Comparison of ENCODE assay signal across 8 cellular contexts in the genomic region with DNA sequence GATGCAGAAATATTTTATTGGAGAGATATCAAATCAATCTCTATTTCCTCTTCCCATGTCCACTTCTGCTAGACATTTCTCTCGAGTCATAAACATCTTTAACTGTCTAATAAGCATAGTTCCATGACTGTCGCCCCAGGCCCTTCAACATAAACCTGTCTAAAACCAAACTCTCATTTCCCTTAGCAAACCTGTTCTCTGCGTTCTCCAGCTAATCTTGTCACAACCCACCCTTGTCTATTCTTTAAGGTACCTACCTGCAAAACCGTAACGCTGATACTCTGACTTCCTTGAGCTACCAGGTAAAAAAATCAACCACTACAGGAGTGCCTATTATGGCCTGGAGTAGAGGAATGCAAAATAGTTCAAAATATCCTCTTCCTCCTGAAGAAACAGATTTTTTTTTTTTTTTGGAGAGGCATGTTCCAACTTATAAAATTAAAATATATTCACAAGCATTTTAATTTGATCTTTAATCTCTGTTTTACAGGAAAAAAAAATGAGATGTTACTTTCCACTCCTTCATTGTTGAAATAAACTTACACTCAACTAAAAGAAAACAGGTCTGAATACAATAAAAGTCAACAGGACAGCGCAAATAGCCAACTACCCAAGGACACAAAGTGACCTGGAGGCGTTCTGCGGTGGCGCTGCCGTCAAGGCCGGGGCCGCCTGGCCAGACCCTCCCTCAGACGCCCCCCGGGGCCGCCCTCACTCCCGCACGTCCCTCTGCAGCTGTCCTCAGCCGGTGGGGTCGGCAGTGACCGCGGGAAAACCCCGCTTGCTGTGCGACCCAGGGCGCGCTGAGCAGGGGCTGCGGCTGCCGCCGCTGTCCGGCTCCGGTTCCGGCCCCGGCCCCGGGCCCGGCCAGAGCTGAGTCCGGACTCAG. TPM values are rescaled to one million over a fixed set of nuclear protein-coding genes. Genes with fewer than 3 reads are reported as not detected.
DNase-seq lines count a peak whose midpoint lies in the region; ATAC-seq and TF ChIP-seq lines count a peak whose summit lies in the region.

No MANE protein-coding gene starts in this region.

- H3K27ac ChIP-seq in AG04450 (ENCODE audit: low read depth, low read length) (peak overlapping the region; percentile 59), left lung (peak overlapping the region; percentile 92 to 96), thoracic aorta (peak overlapping the region; percentile 80 to 89)

- no peaks in the 10 kb centered on the region for H3K36me3 ChIP-seq in left lung
- H3K36me3 ChIP-seq in thoracic aorta = no peaks in the 10 kb centered on the region

- intact Hi-C loops in left lung (cut with DNase I) = no loop called here

- H3K4me3 ChIP-seq in AG04450 (ENCODE audit: low read depth, low read length) (peak overlapping the region; percentile 85), cardiac fibroblast (replicated peaks in 1 of 2; ENCODE audit: low read depth in 2 of 2, low read length in 2 of 2) (peak overlapping the region; percentile 85 to 90), left lung (peak overlapping the region; percentile 80 to 85), thoracic aorta (peak overlapping the region; percentile 87)

- H3K4me1 ChIP-seq in left lung (peaks cover 0 to 46% of the 10 kb centered on the region in 2 donors), thoracic aorta (ENCODE audit: control insufficient read depth in 1 of 2, low read depth in 2 of 2) (peaks cover 13 to 28% of the 10 kb centered on the region in 2 donors)

- POLR2A ChIA-PET in AG04450 (lab: Yijun Ruan, JAX) = no interaction called here

- CTCF ChIA-PET in AG04450 (lab: Charles Lee) = interaction anchor here (1.0 kb wide), 1 partner anchor 11 kb away, joined by 5 read pairs; no protein-coding TSS in a partner anchor

- ATAC-seq in GM18502 (IDR thresholded peaks at IDR 0.05; ENCODE audit: poor library complexity, unreplicated experiment) (peak; percentile 23), HG02870 (IDR thresholded peaks at IDR 0.05; ENCODE audit: unreplicated experiment) (peak; percentile 13), left lung (peak; percentile 27), thoracic aorta (ENCODE audit: insufficient number of reproducible peaks, low FRiP score, low read depth) (no peak)

- H3K27me3 ChIP-seq in AG04450 (ENCODE audit: control insufficient read depth, insufficient read depth, low read length) = no peaks in the 10 kb centered on the region
- no peaks in the 10 kb centered on the region for H3K27me3 ChIP-seq in left lung
- no peaks in the 10 kb centered on the region for H3K27me3 ChIP-seq in thoracic aorta (replicated peaks; ENCODE audit: insufficient read depth)

- H3K9me3 ChIP-seq in AG04450 (ENCODE audit: control insufficient read depth, insufficient read depth, low read length) (peaks cover 6% of the 10 kb centered on the region; the same call in 1 of the 2 replicates), left lung (peaks cover 0 to 9% of the 10 kb centered on the region in 2 donors), thoracic aorta (no peaks in the 10 kb centered on the region)

- TF ChIP-seq CTCF in AG04450 (IDR thresholded peaks at IDR 0.05; ENCODE audit: low read depth, low read length) (no peak), cardiac fibroblast (IDR thresholded peaks at IDR 0.05; ENCODE audit: low read depth, low read length) (no peak), left lung (IDR thresholded peaks at IDR 0.05) (no peak), thoracic aorta (IDR thresholded peaks at IDR 0.05) (no peak)

- no peak for DNase-seq in AG04450 (ENCODE audit: low read depth, low spot score)
- DNase-seq in NCI-H748 (lab: John Stamatoyannopoulos, UW; ENCODE audit: unreplicated experiment) = peak; percentile 78
- peak; percentile 14 to 18 for DNase-seq in cardiac fibroblast (ENCODE audit: low read depth in 2 of 2)
- DNase-seq in left lung = peak; percentile 51 to 88
- DNase-seq in thoracic aorta (ENCODE audit: low spot score) = no peak
- no peak for DNase-seq in epidermal melanocyte (ENCODE audit: insufficient read length, low spot score)

RNA-seq across cellular contexts. Expression of a gene that starts 0.8 kb away (rescaled TPM):
- 9.3 and 11.8 TPM in 2 replicates for polyA plus RNA-seq in AG04450 (2011; rRNA removed)
- polyA minus RNA-seq in AG04450 (2011; rRNA and poly(A)+ RNA removed) = 2.2 and 4.9 TPM in 2 replicates
- total RNA-seq in left lung = 10 to 100 TPM; 23.1 to 35.4 TPM
- total RNA-seq in thoracic aorta = 10 to 100 TPM; 13.5 to 15.9 TPM

RNA-seq across cellular contexts. Expression of a gene that starts 0.9 kb away (rescaled TPM):
- polyA plus RNA-seq in AG04450 (2011; rRNA removed) = 6.8 and 8.8 TPM in 2 replicates
- polyA minus RNA-seq in AG04450 (2011; rRNA and poly(A)+ RNA removed) = 1.8 and 3.3 TPM in 2 replicates
- total RNA-seq in left lung (10 to 100 TPM in 1 of 2 donors, 1 to 10 TPM in 1; 10.0 to 14.1 TPM), thoracic aorta (10 to 100 TPM in 1 of 2 donors, 1 to 10 TPM in 1; 7.3 to 12.6 TPM)

RNA-seq across cellular contexts. Expression of a gene that starts 58.7 kb away (rescaled TPM):
- 0.14 and 0.33 TPM in 2 replicates for polyA plus RNA-seq in AG04450 (2011; rRNA removed)
- 0.26 and 1.2 TPM in 2 replicates for polyA minus RNA-seq in AG04450 (2011; rRNA and poly(A)+ RNA removed)
- total RNA-seq in left lung (1 to 10 TPM; 2.6 to 3.5 TPM), thoracic aorta (1 to 10 TPM; 5.0 to 5.4 TPM)

Comparison
In these comparisons a context has a peak if more than half of its experiments do, and no peak if none do; other contexts are left out.
1. DNase-seq: peak in NCI-H748 (single experiment), cardiac fibroblast (2 of 2) and left lung (2 of 2); none in AG04450 (single experiment), thoracic aorta (single experiment) and epidermal melanocyte (single experiment).
2. Peak in every context shown above with its lines, with median percentiles within 50 percentile points of each other: H3K27ac ChIP-seq and H3K4me3 ChIP-seq.